In genomic region chr4:183905593-183906485, GRCh38 we compare ENCODE assay signal across 9 cellular contexts. TPM values are rescaled to one million over a fixed set of nuclear protein-coding genes. Genes with fewer than 3 reads are reported as not detected.
DNase-seq lines count a peak whose midpoint lies in the region; ATAC-seq and TF ChIP-seq lines count a peak whose summit lies in the region.
"Had no signal": no experiment of that assay in that cellular context is flagged by ENCODE, and none has a peak within 500 bp of the region (broad histone marks: within the 10 kb centered on the region; RNA-seq: fewer than 3 reads in every experiment).

No MANE protein-coding gene starts in this region.

- peaks cover 0 to 2% of the 10 kb centered on the region in 2 donors for H3K4me1 Mint-ChIP-seq in immature natural killer cell

- ATAC-seq in psoas muscle (peak; percentile 62 to 77 (median 66)), GM21825 (IDR thresholded peaks at IDR 0.05; ENCODE audit: unreplicated experiment) (no peak), HG02759 (IDR thresholded peaks at IDR 0.05; ENCODE audit: unreplicated experiment) (no peak)

- no peak overlapping the region for H3K27ac Mint-ChIP-seq in immature natural killer cell

- no peak overlapping the region for H3K4me3 Mint-ChIP-seq in immature natural killer cell

- no peak for TF ChIP-seq POLR2A in NB4 (IDR thresholded peaks at IDR 0.05; ENCODE audit: extremely low read depth, insufficient read length)

- H3K36me3 ChIP-seq in ascending aorta (no peaks in the 10 kb centered on the region), psoas muscle (ENCODE audit: insufficient read depth in 1 of 2, low read depth in 1 of 2) (no peaks in the 10 kb centered on the region)

- peak overlapping the region; percentile 48 to 60 for H3K27ac ChIP-seq in ascending aorta
- peak overlapping the region; percentile 78 for H3K27ac ChIP-seq in psoas muscle

- H3K4me1 ChIP-seq in ascending aorta (no peaks in the 10 kb centered on the region), psoas muscle (peaks cover 11% of the 10 kb centered on the region)

- H3K27me3 ChIP-seq in ascending aorta (no peaks in the 10 kb centered on the region), psoas muscle (ENCODE audit: insufficient read depth in 3 of 3, low read length in 2 of 3) (peaks cover 0 to 14% (median 0%) of the 10 kb centered on the region in 3 donors)

- H3K9me3 ChIP-seq in ascending aorta (no peaks in the 10 kb centered on the region), psoas muscle (no peaks in the 10 kb centered on the region)

- TF ChIP-seq CTCF in NB4 (IDR thresholded peaks at IDR 0.05; ENCODE audit: low read depth, low read length): no peak
- no peak for TF ChIP-seq CTCF in ascending aorta (IDR thresholded peaks at IDR 0.05)
- no peak for TF ChIP-seq CTCF in psoas muscle (IDR thresholded peaks at IDR 0.05)

- intact Hi-C loops in ascending aorta (cut with DNase I): loop anchor here (2.0 to 5.0 kb wide), 3 partner anchors 29 to 81 kb away; no protein-coding TSS in a partner anchor
- intact Hi-C loops in psoas muscle (cut with DNase I): loop anchor here in 1 of 2 donors (2.0 to 5.0 kb wide), 2 partner anchors 35 to 81 kb away; no protein-coding TSS in a partner anchor

- peak overlapping the region; percentile 36 for H3K4me3 ChIP-seq in NB4 (ENCODE audit: low read depth, low read length)
- H3K4me3 ChIP-seq in ascending aorta: peak overlapping the region; percentile 58 to 76
- H3K4me3 ChIP-seq in psoas muscle: peak overlapping the region; percentile 78

- H3K27me3 Mint-ChIP-seq in immature natural killer cell (ENCODE audit: low read depth in 3 of 3): peaks cover 12 to 27% (median 23%) of the 10 kb centered on the region in 3 donors

- 0 to 1% (median 1%) methylated on average over 76 to 93 of the region's 93 CpGs for WGBS in psoas muscle, 3 donors

- H3K9me3 Mint-ChIP-seq in immature natural killer cell: peaks cover 0 to 9% (median 0%) of the 10 kb centered on the region in 6 donors

- peaks cover 0 to 3% (median 0%) of the 10 kb centered on the region in 3 donors for H3K36me3 Mint-ChIP-seq in immature natural killer cell
- H3K36me3 Mint-ChIP-seq: IgD-negative memory B cell had no signal

- peak; percentile 70 for DNase-seq in DMS53 (lab: John Stamatoyannopoulos, UW)
- DNase-seq in NB4 (ENCODE audit: low read depth): peak; percentile 58
- no peak for DNase-seq in ascending aorta (ENCODE audit: low spot score in 2 of 2)
- peak in 49 of 51 donors; percentile 9 to 87 (median 65) for DNase-seq in hypothalamus (lab: John Stamatoyannopoulos, UW)
- peak; percentile 25 to 65 for DNase-seq in psoas muscle
- no peak for DNase-seq in immature natural killer cell

RNA-seq across cellular contexts. Expression of gene STOX2, which starts 0.7 kb away (rescaled TPM):
- 41.7 TPM for total RNA-seq in ascending aorta
- 1 to 10 TPM; 1.7 to 9.3 (median 3.9) TPM for total RNA-seq in psoas muscle
- polyA plus RNA-seq in psoas muscle: 1 to 10 TPM in 1 of 3 donors, under 1 TPM in 2; 0.41 to 3.4 (median 0.76) TPM
- not detected for polyA plus RNA-seq in immature natural killer cell
- polyA plus RNA-seq: IgD-negative memory B cell had no signal

Comparison
In these comparisons a context has a peak if more than half of its experiments do, and no peak if none do; other contexts are left out.
1. DNase-seq: peak in DMS53 (single experiment), NB4 (single experiment), hypothalamus (49 of 51) and psoas muscle (2 of 2); none in ascending aorta (0 of 2) and immature natural killer cell (0 of 3).
2. ATAC-seq: peak in psoas muscle (4 of 4); none in GM21825 (single experiment) and HG02759 (single experiment).
3. Peak in every context shown above with its lines, with median percentiles within 50 percentile points of each other: H3K4me3 ChIP-seq.